10 cellular contexts compared by ENCODE assay signal in genomic region chr17:2243953-2244352, GRCh38. TPM values are rescaled to one million over a fixed set of nuclear protein-coding genes. Genes with fewer than 3 reads are reported as not detected.
DNase-seq lines count a peak whose midpoint lies in the region; ATAC-seq and TF ChIP-seq lines count a peak whose summit lies in the region.
"Had no signal": no experiment of that assay in that cellular context is flagged by ENCODE, and none has a peak within 500 bp of the region (broad histone marks: within the 10 kb centered on the region; RNA-seq: fewer than 3 reads in every experiment).

No MANE protein-coding gene starts in this region.

- in situ Hi-C loops in astrocyte of the cerebellum (cut with HindIII; ENCODE audit: low sequenced_read_pairs): no loop called here

- no peaks in the 10 kb centered on the region for H3K27me3 Mint-ChIP-seq in activated CD8-positive, alpha-beta memory T cell treated with anti-CD3 and anti-CD28 coated beads, Interleukin-2, amount 10 ng/mL, durations not matched to agents 7 days and 5 days

- intact Hi-C loops in tibial artery (cut with DNase I; ENCODE audit: low total_unique reads): loop anchor here (2.0 kb wide), 1 partner anchor 189 kb away; the partner anchor contains the start of gene HIC1

- CTCF ChIA-PET in activated CD8-positive, alpha-beta memory T cell treated with anti-CD3 and anti-CD28 coated beads, Interleukin-2, amount 10 ng/mL, durations not matched to agents 7 days and 5 days (lab: Charles Lee): interaction anchor here (0.9 to 12.9 kb wide), 27 partner anchors 8 to 192 kb away, joined by 3 to 401 read pairs (median 9); partner anchors contain the start of genes HIC1 and TSR1

- TF ChIP-seq CTCF in astrocyte of the cerebellum (IDR thresholded peaks at IDR 0.05; ENCODE audit: low read depth, low read length, missing control alignments) (no peak), tibial artery (IDR thresholded peaks at IDR 0.05) (no peak), MM.1S (IDR thresholded peaks at IDR 0.05; ENCODE audit: low read length) (no peak)

- peaks cover 3 to 15% of the 10 kb centered on the region in 2 donors for H3K4me1 ChIP-seq in mucosa of rectum (ENCODE audit: control insufficient read depth in 2 of 2, insufficient read depth in 2 of 2, low read length in 2 of 2)
- H3K4me1 ChIP-seq in tibial artery: peaks cover 0 to 33% (median 19%) of the 10 kb centered on the region in 4 donors
- H3K4me1 ChIP-seq in MM.1S (ENCODE audit: low read length): peaks cover 19% of the 10 kb centered on the region

- no peaks in the 10 kb centered on the region for H3K9me2 ChIP-seq in MM.1S (replicated peaks; ENCODE audit: insufficient read depth, low read length)

- H3K27ac ChIP-seq in mucosa of rectum (ENCODE audit: low read depth in 2 of 2, low read length in 2 of 2) (peak overlapping the region; percentile 20 to 35), tibial artery (peak overlapping the region; percentile 47 to 54), MM.1S (ENCODE audit: low read length) (no peak overlapping the region)

- H3K79me2 ChIP-seq in MM.1S (ENCODE audit: low read length): peaks cover 13% of the 10 kb centered on the region; the same call in 1 of the 2 replicates

- H3K4me3 ChIP-seq in astrocyte of the cerebellum (ENCODE audit: low read depth, low read length) (peak overlapping the region; percentile 2), mucosa of rectum (ENCODE audit: low read length in 2 of 2) (no peak overlapping the region), tibial artery (no peak overlapping the region), MM.1S (ENCODE audit: low read length) (no peak overlapping the region)

- H3K4me2 ChIP-seq in MM.1S (ENCODE audit: low read depth, low read length): no peak overlapping the region

- peaks cover 24% of the 10 kb centered on the region for H3F3A ChIP-seq in MM.1S (ENCODE audit: insufficient read depth, low read length)

- H3K4me1 Mint-ChIP-seq in activated CD8-positive, alpha-beta memory T cell treated with anti-CD3 and anti-CD28 coated beads, Interleukin-2, amount 10 ng/mL, durations not matched to agents 7 days and 5 days: peaks cover 81% of the 10 kb centered on the region
- H3K4me1 Mint-ChIP-seq in stimulated activated effector memory CD8-positive, alpha-beta T cell treated with anti-CD3 and anti-CD28 coated beads, Interleukin-12 subunit alpha, Interleukin-12 subunit beta, amount 100 ng/mL, for 72 hours: peaks cover 37% of the 10 kb centered on the region

- H3K4me3 Mint-ChIP-seq in activated CD8-positive, alpha-beta memory T cell treated with anti-CD3 and anti-CD28 coated beads, Interleukin-2, amount 10 ng/mL, durations not matched to agents 7 days and 5 days: no peak overlapping the region
- H3K4me3 Mint-ChIP-seq in stimulated activated effector memory CD8-positive, alpha-beta T cell treated with anti-CD3 and anti-CD28 coated beads, Interleukin-12 subunit alpha, Interleukin-12 subunit beta, amount 100 ng/mL, for 72 hours: no peak overlapping the region
- H3K4me3 Mint-ChIP-seq: nephron progenitor cell had no signal

- no peak overlapping the region for H2AFZ ChIP-seq in MM.1S (ENCODE audit: low read length)

- H3K36me3 Mint-ChIP-seq in activated CD8-positive, alpha-beta memory T cell treated with anti-CD3 and anti-CD28 coated beads, Interleukin-2, amount 10 ng/mL, durations not matched to agents 7 days and 5 days: peaks cover 38% of the 10 kb centered on the region
- H3K36me3 Mint-ChIP-seq in stimulated activated effector memory CD8-positive, alpha-beta T cell treated with anti-CD3 and anti-CD28 coated beads, Interleukin-12 subunit alpha, Interleukin-12 subunit beta, amount 100 ng/mL, for 72 hours: peaks cover 59% of the 10 kb centered on the region

- H3K9me3 ChIP-seq in mucosa of rectum (ENCODE audit: control insufficient read depth in 2 of 2, low read length in 2 of 2): no peaks in the 10 kb centered on the region
- H3K9me3 ChIP-seq in tibial artery: no peaks in the 10 kb centered on the region
- no peaks in the 10 kb centered on the region for H3K9me3 ChIP-seq in MM.1S (replicated peaks; ENCODE audit: insufficient read depth, low read length)

- no peak for ATAC-seq in activated CD8-positive, alpha-beta memory T cell treated with anti-CD3 and anti-CD28 coated beads, Interleukin-2, amount 10 ng/mL, durations not matched to agents 7 days and 5 days
- no peak for ATAC-seq in stimulated activated effector memory CD8-positive, alpha-beta T cell treated with anti-CD3 and anti-CD28 coated beads, Interleukin-12 subunit alpha, Interleukin-12 subunit beta, amount 100 ng/mL, for 72 hours
- no peak for ATAC-seq in GM18498 (IDR thresholded peaks at IDR 0.05; ENCODE audit: unreplicated experiment)

- no peaks in the 10 kb centered on the region for H4K20me1 ChIP-seq in MM.1S (ENCODE audit: insufficient read depth, low read length)

- no peaks in the 10 kb centered on the region for H3K9me3 Mint-ChIP-seq in activated CD8-positive, alpha-beta memory T cell treated with anti-CD3 and anti-CD28 coated beads, Interleukin-2, amount 10 ng/mL, durations not matched to agents 7 days and 5 days (ENCODE audit: low read depth)
- no peaks in the 10 kb centered on the region for H3K9me3 Mint-ChIP-seq in stimulated activated effector memory CD8-positive, alpha-beta T cell treated with anti-CD3 and anti-CD28 coated beads, Interleukin-12 subunit alpha, Interleukin-12 subunit beta, amount 100 ng/mL, for 72 hours
- H3K9me3 Mint-ChIP-seq: nephron progenitor cell had no signal

- H3K36me3 ChIP-seq in mucosa of rectum (ENCODE audit: control insufficient read depth in 2 of 2, insufficient read depth in 2 of 2, low read length in 2 of 2): peaks cover 7 to 17% of the 10 kb centered on the region in 2 donors
- H3K36me3 ChIP-seq in tibial artery: peaks cover 0 to 21% (median 13%) of the 10 kb centered on the region in 3 donors
- H3K36me3 ChIP-seq in MM.1S (replicated peaks; ENCODE audit: insufficient read depth, low read length): no peaks in the 10 kb centered on the region

- H3K27me3 ChIP-seq in mucosa of rectum (ENCODE audit: control insufficient read depth in 2 of 2, insufficient read depth in 2 of 2, low read length in 2 of 2): no peaks in the 10 kb centered on the region
- H3K27me3 ChIP-seq in tibial artery: no peaks in the 10 kb centered on the region
- no peaks in the 10 kb centered on the region for H3K27me3 ChIP-seq in MM.1S (replicated peaks; ENCODE audit: insufficient read depth, low read length)

- no peak for DNase-seq in activated CD8-positive, alpha-beta memory T cell treated with anti-CD3 and anti-CD28 coated beads, Interleukin-2, amount 10 ng/mL, durations not matched to agents 7 days and 5 days
- DNase-seq in activated CD8-positive, alpha-beta memory T cell treated with anti-CD3 and anti-CD28 coated beads, Interleukin-2, amount 50 U/mL, for 4 hours: no peak
- no peak for DNase-seq in astrocyte of the cerebellum (ENCODE audit: low read depth)
- DNase-seq in tibial artery: no peak
- no peak for DNase-seq in stimulated activated effector memory CD8-positive, alpha-beta T cell treated with anti-CD3 and anti-CD28 coated beads, Interleukin-12 subunit alpha, Interleukin-12 subunit beta, amount 100 ng/mL, for 72 hours (ENCODE audit: low spot score in 2 of 2)
- no peak for DNase-seq in MM.1S
- DNase-seq: activated CD4-positive, alpha-beta T cell treated with anti-CD3 and anti-CD28 coated beads, Interleukin-2, amount 50 U/mL, for 4 hours; nephron progenitor cell had no signal

- H3K27ac Mint-ChIP-seq in activated CD8-positive, alpha-beta memory T cell treated with anti-CD3 and anti-CD28 coated beads, Interleukin-2, amount 10 ng/mL, durations not matched to agents 7 days and 5 days: peak overlapping the region; percentile 82
- no peak overlapping the region for H3K27ac Mint-ChIP-seq in stimulated activated effector memory CD8-positive, alpha-beta T cell treated with anti-CD3 and anti-CD28 coated beads, Interleukin-12 subunit alpha, Interleukin-12 subunit beta, amount 100 ng/mL, for 72 hours
- H3K27ac Mint-ChIP-seq: nephron progenitor cell had no signal

- H3K9ac ChIP-seq in mucosa of rectum (ENCODE audit: low read depth in 1 of 2, low read length in 2 of 2): no peak overlapping the region
- no peak overlapping the region for H3K9ac ChIP-seq in MM.1S (ENCODE audit: low read length)

RNA-seq across cellular contexts. Expression of gene SMG6, which starts 59.6 kb away (rescaled TPM):
- 10 to 100 TPM; 46.7 to 60.9 TPM for total RNA-seq in activated CD8-positive, alpha-beta memory T cell treated with anti-CD3 and anti-CD28 coated beads, Interleukin-2, amount 10 ng/mL, durations not matched to agents 7 days and 5 days

RNA-seq across cellular contexts. Expression of gene SRR, which starts 59.8 kb away (rescaled TPM):
- total RNA-seq in activated CD8-positive, alpha-beta memory T cell treated with anti-CD3 and anti-CD28 coated beads, Interleukin-2, amount 10 ng/mL, durations not matched to agents 7 days and 5 days: 10 to 100 TPM; 18.6 to 18.8 TPM
